In genomic region chr12:6277982-6278438, GRCh38 we compare ENCODE assay signal across 9 cellular contexts. TPM values are rescaled to one million over a fixed set of nuclear protein-coding genes. Genes with fewer than 3 reads are reported as not detected.
DNase-seq lines count a peak whose midpoint lies in the region; ATAC-seq and TF ChIP-seq lines count a peak whose summit lies in the region.
"Had no signal": no experiment of that assay in that cellular context is flagged by ENCODE, and none has a peak within 500 bp of the region (broad histone marks: within the 10 kb centered on the region; RNA-seq: fewer than 3 reads in every experiment).

No MANE protein-coding gene starts in this region.

- H3K4me3 Mint-ChIP-seq in activated CD4-positive, alpha-beta memory T cell treated with anti-CD3 and anti-CD28 coated beads, Interleukin-2, amount 10 ng/mL, durations not matched to agents 7 days and 5 days, result peak overlapping the region; percentile 75

- peaks cover 17% of the 10 kb centered on the region for H3K4me1 ChIP-seq in rectal smooth muscle tissue (ENCODE audit: control insufficient read depth, insufficient read depth, low read length)

- peaks cover 6% of the 10 kb centered on the region for H3K4me1 Mint-ChIP-seq in activated CD4-positive, alpha-beta memory T cell treated with anti-CD3 and anti-CD28 coated beads, Interleukin-2, amount 10 ng/mL, durations not matched to agents 7 days and 5 days

- no peak for TF ChIP-seq CTCF in fibroblast of the aortic adventitia (IDR thresholded peaks at IDR 0.05; ENCODE audit: insufficient read depth, low read length)

- DNase-seq in activated CD4-positive, alpha-beta memory T cell treated with anti-CD3 and anti-CD28 coated beads, Interleukin-2, amount 10 ng/mL, durations not matched to agents 7 days and 5 days, result no peak
- DNase-seq in fibroblast of the aortic adventitia (ENCODE audit: low read depth) (no peak), NCI-H526 treated with DMSO at 0.1 percent for 48 hours (lab: John Stamatoyannopoulos, UW) (no peak), NCI-H2227 treated with DMSO at 0.1 percent for 48 hours (lab: John Stamatoyannopoulos, UW) (no peak)

- peak overlapping the region; percentile 35 for H3K27ac Mint-ChIP-seq in activated CD4-positive, alpha-beta memory T cell treated with anti-CD3 and anti-CD28 coated beads, Interleukin-2, amount 10 ng/mL, durations not matched to agents 7 days and 5 days

- ATAC-seq in GM18502 (IDR thresholded peaks at IDR 0.05; ENCODE audit: poor library complexity, unreplicated experiment) (peak; percentile 25), HG02884 (IDR thresholded peaks at IDR 0.05; ENCODE audit: unreplicated experiment) (peak; percentile 32), HG03457 (IDR thresholded peaks at IDR 0.05; ENCODE audit: unreplicated experiment) (no peak)

- POLR2A ChIA-PET in activated CD4-positive, alpha-beta memory T cell treated with anti-CD3 and anti-CD28 coated beads, Interleukin-2, amount 10 ng/mL, durations not matched to agents 7 days and 5 days (lab: Charles Lee), result interaction anchor here (1.0 kb wide), 1 partner anchor 78 kb away, joined by 3 read pairs; the partner anchor contains the start of gene CD9

- no peaks in the 10 kb centered on the region for H3K36me3 ChIP-seq in rectal smooth muscle tissue (ENCODE audit: control insufficient read depth, insufficient read depth, low read length)

- no peak overlapping the region for H3K9ac ChIP-seq in rectal smooth muscle tissue (ENCODE audit: low read length)

- no peaks in the 10 kb centered on the region for H3K27me3 ChIP-seq in rectal smooth muscle tissue (ENCODE audit: control insufficient read depth, insufficient read depth, low read length)

- H3K4me3 ChIP-seq in fibroblast of the aortic adventitia (ENCODE audit: low read depth, low read length), result peak overlapping the region; percentile 56
- H3K4me3 ChIP-seq in rectal smooth muscle tissue (ENCODE audit: low read length), result peak overlapping the region; percentile 48

- H3K27me3 Mint-ChIP-seq in activated CD4-positive, alpha-beta memory T cell treated with anti-CD3 and anti-CD28 coated beads, Interleukin-2, amount 10 ng/mL, durations not matched to agents 7 days and 5 days, result peaks cover 47% of the 10 kb centered on the region

- CTCF ChIA-PET in activated CD4-positive, alpha-beta memory T cell treated with anti-CD3 and anti-CD28 coated beads, Interleukin-2, amount 10 ng/mL, durations not matched to agents 7 days and 5 days (lab: Charles Lee), result interaction anchor here (1.1 to 4.7 kb wide), 10 partner anchors 10 to 290 kb away, joined by 3 to 92 read pairs (median 7); no protein-coding TSS in a partner anchor

- H3K27ac ChIP-seq in rectal smooth muscle tissue (ENCODE audit: low read depth, low read length), result peak overlapping the region; percentile 94

- no peaks in the 10 kb centered on the region for H3K36me3 Mint-ChIP-seq in activated CD4-positive, alpha-beta memory T cell treated with anti-CD3 and anti-CD28 coated beads, Interleukin-2, amount 10 ng/mL, durations not matched to agents 7 days and 5 days (ENCODE audit: low read depth)

- H3K9me3 Mint-ChIP-seq in activated CD4-positive, alpha-beta memory T cell treated with anti-CD3 and anti-CD28 coated beads, Interleukin-2, amount 10 ng/mL, durations not matched to agents 7 days and 5 days, result no peaks in the 10 kb centered on the region

RNA-seq across cellular contexts. Expression of gene PLEKHG6, which starts 32.5 kb away (rescaled TPM):
- total RNA-seq in activated CD4-positive, alpha-beta memory T cell treated with anti-CD3 and anti-CD28 coated beads, Interleukin-2, amount 10 ng/mL, durations not matched to agents 7 days and 5 days, result not detected
- not detected in 2 replicates for total RNA-seq in fibroblast of the aortic adventitia (ENCODE audit: low replicate concordance)
- total RNA-seq: T-helper 1 cell treated with Interleukin-12 subunit alpha and Interleukin-12 subunit beta and Interleukin-4 antibody, amounts not matched to agents 30 ng/mL and 1 ng/mL, for 36 hours had no signal
